ENCODE assay signal across 2 cellular contexts in genomic region chr4:158033416-158033863, GRCh38.
TF ChIP-seq lines count a peak whose summit lies in the region.

No MANE protein-coding gene starts in this region.

TF ChIP-seq in IMR-90, 13 proteins besides CTCF, POLR2A, EP300 and RAD21:
- TF ChIP-seq, protein P1, sequence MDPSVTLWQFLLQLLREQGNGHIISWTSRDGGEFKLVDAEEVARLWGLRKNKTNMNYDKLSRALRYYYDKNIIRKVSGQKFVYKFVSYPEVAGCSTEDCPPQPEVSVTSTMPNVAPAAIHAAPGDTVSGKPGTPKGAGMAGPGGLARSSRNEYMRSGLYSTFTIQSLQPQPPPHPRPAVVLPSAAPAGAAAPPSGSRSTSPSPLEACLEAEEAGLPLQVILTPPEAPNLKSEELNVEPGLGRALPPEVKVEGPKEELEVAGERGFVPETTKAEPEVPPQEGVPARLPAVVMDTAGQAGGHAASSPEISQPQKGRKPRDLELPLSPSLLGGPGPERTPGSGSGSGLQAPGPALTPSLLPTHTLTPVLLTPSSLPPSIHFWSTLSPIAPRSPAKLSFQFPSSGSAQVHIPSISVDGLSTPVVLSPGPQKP (IDR thresholded peaks at IDR 0.05; ENCODE audit: borderline replicate concordance, low read depth, low read length): no peak
- no peak for TF ChIP-seq BHLHE40 (IDR thresholded peaks at IDR 0.05; ENCODE audit: low read depth, low read length)
- no peak for TF ChIP-seq NFE2L2 (IDR thresholded peaks at IDR 0.05; ENCODE audit: low read depth, low read length)
- no peak for TF ChIP-seq MAFK (IDR thresholded peaks at IDR 0.05; ENCODE audit: low read depth, low read length)
- no peak for TF ChIP-seq RCOR1 (IDR thresholded peaks at IDR 0.05; ENCODE audit: insufficient replicate concordance, low read length)
- TF ChIP-seq CHD1 (IDR thresholded peaks at IDR 0.05; ENCODE audit: low read depth, low read length): no peak
- no peak for TF ChIP-seq RFX5 (IDR thresholded peaks at IDR 0.05; ENCODE audit: low read depth, low read length)
- no peak for TF ChIP-seq MAZ (IDR thresholded peaks at IDR 0.05; ENCODE audit: borderline replicate concordance, low read depth, low read length)
- no peak for TF ChIP-seq CEBPB (IDR thresholded peaks at IDR 0.05; ENCODE audit: low read depth, low read length)
- TF ChIP-seq FOS (IDR thresholded peaks at IDR 0.05; ENCODE audit: low read depth, low read length): no peak
- no peak for TF ChIP-seq SMC3 (IDR thresholded peaks at IDR 0.05; ENCODE audit: low read depth, low read length)

TF ChIP-seq in WTC11, 78 proteins besides CTCF, POLR2A, EP300 and RAD21:
- TF ChIP-seq, protein P2, sequence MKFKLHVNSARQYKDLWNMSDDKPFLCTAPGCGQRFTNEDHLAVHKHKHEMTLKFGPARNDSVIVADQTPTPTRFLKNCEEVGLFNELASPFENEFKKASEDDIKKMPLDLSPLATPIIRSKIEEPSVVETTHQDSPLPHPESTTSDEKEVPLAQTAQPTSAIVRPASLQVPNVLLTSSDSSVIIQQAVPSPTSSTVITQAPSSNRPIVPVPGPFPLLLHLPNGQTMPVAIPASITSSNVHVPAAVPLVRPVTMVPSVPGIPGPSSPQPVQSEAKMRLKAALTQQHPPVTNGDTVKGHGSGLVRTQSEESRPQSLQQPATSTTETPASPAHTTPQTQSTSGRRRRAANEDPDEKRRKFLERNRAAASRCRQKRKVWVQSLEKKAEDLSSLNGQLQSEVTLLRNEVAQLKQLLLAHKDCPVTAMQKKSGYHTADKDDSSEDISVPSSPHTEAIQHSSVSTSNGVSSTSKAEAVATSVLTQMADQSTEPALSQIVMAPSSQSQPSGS (CRISPR knock-in tag; IDR thresholded peaks at IDR 0.05; ENCODE audit: borderline replicate concordance, low read depth): no peak
- TF ChIP-seq GABPB1 (CRISPR knock-in tag; IDR thresholded peaks at IDR 0.05): no peak
- TF ChIP-seq ZBTB21 (CRISPR knock-in tag; IDR thresholded peaks at IDR 0.05; ENCODE audit: borderline replicate concordance): no peak
- no peak for TF ChIP-seq KAT7 (CRISPR knock-in tag; IDR thresholded peaks at IDR 0.05; ENCODE audit: borderline replicate concordance)
- TF ChIP-seq IRF2 (CRISPR knock-in tag; IDR thresholded peaks at IDR 0.05; ENCODE audit: borderline replicate concordance, low read depth): no peak
- TF ChIP-seq ZNF263 (CRISPR knock-in tag; IDR thresholded peaks at IDR 0.05; ENCODE audit: low read depth): no peak
- no peak for TF ChIP-seq MXD4 (CRISPR knock-in tag; IDR thresholded peaks at IDR 0.05; ENCODE audit: borderline replicate concordance)
- TF ChIP-seq GTF2I (CRISPR knock-in tag; conservative IDR thresholded peaks at IDR 0.05): no peak
- no peak for TF ChIP-seq NR1H2 (CRISPR knock-in tag; IDR thresholded peaks at IDR 0.05)
- TF ChIP-seq, protein P3, sequence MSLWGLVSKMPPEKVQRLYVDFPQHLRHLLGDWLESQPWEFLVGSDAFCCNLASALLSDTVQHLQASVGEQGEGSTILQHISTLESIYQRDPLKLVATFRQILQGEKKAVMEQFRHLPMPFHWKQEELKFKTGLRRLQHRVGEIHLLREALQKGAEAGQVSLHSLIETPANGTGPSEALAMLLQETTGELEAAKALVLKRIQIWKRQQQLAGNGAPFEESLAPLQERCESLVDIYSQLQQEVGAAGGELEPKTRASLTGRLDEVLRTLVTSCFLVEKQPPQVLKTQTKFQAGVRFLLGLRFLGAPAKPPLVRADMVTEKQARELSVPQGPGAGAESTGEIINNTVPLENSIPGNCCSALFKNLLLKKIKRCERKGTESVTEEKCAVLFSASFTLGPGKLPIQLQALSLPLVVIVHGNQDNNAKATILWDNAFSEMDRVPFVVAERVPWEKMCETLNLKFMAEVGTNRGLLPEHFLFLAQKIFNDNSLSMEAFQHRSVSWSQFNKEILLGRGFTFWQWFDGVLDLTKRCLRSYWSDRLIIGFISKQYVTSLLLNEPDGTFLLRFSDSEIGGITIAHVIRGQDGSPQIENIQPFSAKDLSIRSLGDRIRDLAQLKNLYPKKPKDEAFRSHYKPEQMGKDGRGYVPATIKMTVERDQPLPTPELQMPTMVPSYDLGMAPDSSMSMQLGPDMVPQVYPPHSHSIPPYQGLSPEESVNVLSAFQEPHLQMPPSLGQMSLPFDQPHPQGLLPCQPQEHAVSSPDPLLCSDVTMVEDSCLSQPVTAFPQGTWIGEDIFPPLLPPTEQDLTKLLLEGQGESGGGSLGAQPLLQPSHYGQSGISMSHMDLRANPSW (CRISPR knock-in tag; conservative IDR thresholded peaks at IDR 0.05; ENCODE audit: low read depth): no peak
- no peak for TF ChIP-seq ZMAT4 (CRISPR knock-in tag; IDR thresholded peaks at IDR 0.05)
- TF ChIP-seq PRRX2 (CRISPR knock-in tag; IDR thresholded peaks at IDR 0.05): no peak
- TF ChIP-seq OVOL2 (CRISPR knock-in tag; IDR thresholded peaks at IDR 0.05; ENCODE audit: borderline replicate concordance): no peak
